Comparison of ENCODE assay signal across 17 cellular contexts in genomic region chr5:68467791-68468190, GRCh38.
DNase-seq lines count a peak whose midpoint lies in the region; ATAC-seq, FAIRE-seq and TF ChIP-seq lines count a peak whose summit lies in the region.
"Had no signal": no experiment of that assay in that cellular context is flagged by ENCODE, and none has a peak within 500 bp of the region (broad histone marks: within the 10 kb centered on the region; RNA-seq: fewer than 3 reads in every experiment).

No MANE protein-coding gene starts in this region.

- TF ChIP-seq EP300 in HepG2 (IDR thresholded peaks at IDR 0.05; ENCODE audit: low read depth in 2 of 2, low read length in 2 of 2) (no peak), HepG2 (CRISPR knock-in tag; IDR thresholded peaks at IDR 0.05; ENCODE audit: borderline replicate concordance) (no peak)

- FAIRE-seq in HepG2 (lab: Jason Lieb, UNC): no peak
- FAIRE-seq: HTR-8/SVneo had no signal

- no peak for DNase-seq in HepG2 (ENCODE audit: low spot score)
- peak; percentile 56 to 57 for DNase-seq in left colon
- DNase-seq in mucosa of gallbladder (ENCODE audit: low spot score): peak; percentile 58
- DNase-seq in left ventricle myocardium inferior: no peak
- DNase-seq in NCI-H748 treated with DMSO at 0.1 percent for 48 hours (lab: John Stamatoyannopoulos, UW): no peak
- DNase-seq: Calu3; CD8-positive, alpha-beta T cell; DMS79 treated with DMSO at 0.1 percent for 48 hours; GF-D8; GOT3; H7; HFFc6 had no signal

- H3K27me3 ChIP-seq in liver (ENCODE audit: control insufficient read depth in 4 of 4, insufficient read depth in 4 of 4, low read length in 3 of 4) (no peaks in the 10 kb centered on the region), HepG2 (ENCODE audit: control insufficient read depth in 1 of 2, insufficient read depth in 2 of 2, low read length in 2 of 2) (peaks cover 0 to 5% of the 10 kb centered on the region in 2 experiments; a peak in 1 of 5 replicates), left ventricle myocardium inferior (ENCODE audit: low read depth) (no peaks in the 10 kb centered on the region)
- H3K27me3 ChIP-seq: BLaER1 treated with 17β-estradiol and CSF1 and Interleukin-3, amounts not matched to agents 10 nM and 100 nM had no signal

- TF ChIP-seq POLR2A in HepG2 (IDR thresholded peaks at IDR 0.05; ENCODE audit: insufficient read depth in 1 of 2, low read depth in 2 of 2, low read length in 2 of 2): no peak

- no peak for TF ChIP-seq CTCF in liver (IDR thresholded peaks at IDR 0.05; ENCODE audit: low read depth, low read length, missing input control)
- no peak for TF ChIP-seq CTCF in HepG2 (CRISPR knock-in tag; IDR thresholded peaks at IDR 0.05)
- TF ChIP-seq CTCF in left ventricle myocardium inferior (IDR thresholded peaks at IDR 0.05; ENCODE audit: borderline replicate concordance): no peak

- H3K36me3 ChIP-seq in liver (ENCODE audit: control insufficient read depth in 4 of 4, insufficient read depth in 3 of 4, low read depth in 1 of 4, low read length in 3 of 4) (no peaks in the 10 kb centered on the region), HepG2 (replicated peaks in 1 of 2; ENCODE audit: control insufficient read depth in 1 of 2, insufficient read depth in 2 of 2, low read length in 2 of 2) (no peaks in the 10 kb centered on the region), left ventricle myocardium inferior (no peaks in the 10 kb centered on the region)
- H3K36me3 ChIP-seq: BLaER1 treated with 17β-estradiol and CSF1 and Interleukin-3, amounts not matched to agents 10 nM and 100 nM had no signal

- in situ Hi-C loops in HepG2 (cut with HindIII; ENCODE audit: extremely low pct_ligation_motif_present, low pct_unique_long_range_greater_than_20kb): no loop called here

- H3K27ac ChIP-seq in liver (ENCODE audit: low read depth in 1 of 2, low read length in 2 of 2) (no peak overlapping the region), HepG2 (ENCODE audit: extremely low read length, insufficient read depth, low read length) (no peak overlapping the region), left ventricle myocardium inferior (replicated peaks) (no peak overlapping the region)
- H3K27ac ChIP-seq: BLaER1 treated with 17β-estradiol and CSF1 and Interleukin-3, amounts not matched to agents 10 nM and 100 nM had no signal

- ATAC-seq in HepG2 (no peak), left colon (peak; percentile 99), GM19463 (IDR thresholded peaks at IDR 0.05; ENCODE audit: unreplicated experiment) (no peak)
- ATAC-seq: CD8-positive, alpha-beta T cell; HCT116 had no signal

- POLR2A ChIA-PET in HepG2 (lab: Yijun Ruan, JAX): no interaction called here

- H3K9ac ChIP-seq in liver (ENCODE audit: low read depth in 1 of 2, low read length in 2 of 2) (no peak overlapping the region), HepG2 (ENCODE audit: insufficient read depth, low read depth, low read length) (no peak overlapping the region)
- H3K9ac ChIP-seq: BLaER1 treated with 17β-estradiol and CSF1 and Interleukin-3, amounts not matched to agents 10 nM and 100 nM had no signal

- H3K79me2 ChIP-seq in HepG2 (ENCODE audit: insufficient read depth, low read length): no peaks in the 10 kb centered on the region

- H3K4me3 ChIP-seq in liver (ENCODE audit: low read depth in 1 of 3, low read length in 3 of 3): no peak overlapping the region
- H3K4me3 ChIP-seq in HepG2 (replicated peaks in 1 of 3; ENCODE audit: insufficient read depth in 1 of 3, low read depth in 2 of 3, low read length in 3 of 3): no peak overlapping the region
- no peak overlapping the region for H3K4me3 ChIP-seq in left ventricle myocardium inferior
- H3K4me3 ChIP-seq: BLaER1 treated with 17β-estradiol and CSF1 and Interleukin-3, amounts not matched to agents 10 nM and 100 nM had no signal

- 81% methylated on average over 2 of the region's 2 CpGs for WGBS in liver
- WGBS in HepG2 (ENCODE audit: low lambda C conversion rate): 22% methylated on average over 2 of the region's 2 CpGs

- no peak overlapping the region for H2AFZ ChIP-seq in HepG2 (ENCODE audit: low read length)

- H4K20me1 ChIP-seq in HepG2 (ENCODE audit: insufficient read depth, low read length): no peaks in the 10 kb centered on the region
- H4K20me1 ChIP-seq: BLaER1 treated with 17β-estradiol and CSF1 and Interleukin-3, amounts not matched to agents 10 nM and 100 nM had no signal

- no peak overlapping the region for H3K4me2 ChIP-seq in HepG2 (ENCODE audit: low read depth, low read length)
- H3K4me2 ChIP-seq: BLaER1 treated with 17β-estradiol and CSF1 and Interleukin-3, amounts not matched to agents 10 nM and 100 nM had no signal

- no TSS peak for BruUV-seq in HepG2 (replicated peaks; lab: Mats Ljungman, UMichigan)

- H3K4me1 ChIP-seq in liver (ENCODE audit: control insufficient read depth in 4 of 4, insufficient read depth in 4 of 4, low read length in 3 of 4): no peaks in the 10 kb centered on the region
- H3K4me1 ChIP-seq in HepG2 (ENCODE audit: insufficient read depth, low read length): no peaks in the 10 kb centered on the region
- H3K4me1 ChIP-seq in left ventricle myocardium inferior: no peaks in the 10 kb centered on the region

- H3K9me3 ChIP-seq in liver (ENCODE audit: control insufficient read depth in 4 of 4, low read length in 3 of 4): no peaks in the 10 kb centered on the region
- no peaks in the 10 kb centered on the region for H3K9me3 ChIP-seq in HepG2 (ENCODE audit: low read length)
- H3K9me3 ChIP-seq in left ventricle myocardium inferior (replicated peaks): no peaks in the 10 kb centered on the region

- CTCF ChIA-PET in HepG2 (lab: Yijun Ruan, JAX; ENCODE audit: low intra/inter-chr PET ratio, low total read pairs): no interaction called here

- TF ChIP-seq RAD21 in liver (IDR thresholded peaks at IDR 0.05): no peak
- no peak for TF ChIP-seq RAD21 in HepG2 (CRISPR knock-in tag; IDR thresholded peaks at IDR 0.05)

- intact Hi-C loops in HepG2 (cut with micrococcal nuclease; ENCODE audit: unreplicated experiment) (no loop called here), left colon (cut with DNase I, micrococcal nuclease) (no loop called here), left ventricle myocardium inferior (cut with micrococcal nuclease) (loop anchor here (10.0 kb wide), 1 partner anchor 1223 kb away; no protein-coding TSS in a partner anchor)

TF ChIP-seq in liver, 16 proteins besides CTCF, POLR2A, EP300 and RAD21 (continues in another document):
- TF ChIP-seq FOXA1 (IDR thresholded peaks at IDR 0.05) (no peak), JUND (IDR thresholded peaks at IDR 0.05) (no peak), FOXA2 (IDR thresholded peaks at IDR 0.05) (no peak), REST (IDR thresholded peaks at IDR 0.05) (no peak), NR2F2 (IDR thresholded peaks at IDR 0.05) (no peak), EGR1 (IDR thresholded peaks at IDR 0.05; ENCODE audit: low read depth in 2 of 2) (no peak)

TF ChIP-seq in HepG2, 621 proteins besides CTCF, POLR2A, EP300 and RAD21:
- TF ChIP-seq ZNF773 (CRISPR knock-in tag; IDR thresholded peaks at IDR 0.05; ENCODE audit: borderline replicate concordance) (no peak), ZFP36 (IDR thresholded peaks at IDR 0.05; ENCODE audit: borderline replicate concordance, low read depth, low read length, partially characterized antibody) (no peak), NCOA2 (CRISPR knock-in tag; IDR thresholded peaks at IDR 0.05) (no peak), NRL (CRISPR knock-in tag; IDR thresholded peaks at IDR 0.05; ENCODE audit: borderline replicate concordance) (no peak), FIP1L1 (IDR thresholded peaks at IDR 0.05; ENCODE audit: borderline replicate concordance, insufficient read depth, low read depth, low read length) (no peak), ISX (CRISPR knock-in tag; conservative IDR thresholded peaks at IDR 0.05) (no peak), ZNF33B (CRISPR knock-in tag; IDR thresholded peaks at IDR 0.05) (no peak), MAFK (conservative IDR thresholded peaks at IDR 0.05 in 1 of 2, IDR thresholded peaks at IDR 0.05 in 1 of 2; ENCODE audit: low read length in 2 of 2) (no peak)
TF ChIP-seq in HepG2: peak in this region for 0.

Comparison
In these comparisons a context has a peak if more than half of its experiments do, and no peak if none do; other contexts are left out.
1. DNase-seq: peak in left colon (2 of 2) and mucosa of gallbladder (single experiment); none in HepG2 (single experiment), left ventricle myocardium inferior (single experiment) and NCI-H748 treated with DMSO at 0.1 percent for 48 hours (single experiment).